Comparison of ENCODE assay signal across 8 cellular contexts in genomic region chr9:66153021-66153725, GRCh38.
DNase-seq lines count a peak whose midpoint lies in the region; ATAC-seq and TF ChIP-seq lines count a peak whose summit lies in the region.
"Not testable (repeated sequence)": the region's sequence is repeated elsewhere in the genome, so short reads cannot be mapped to it uniquely, and the experiment has no call there.

No MANE protein-coding gene starts in this region.

- not testable (repeated sequence) for H3K4me3 Mint-ChIP-seq in natural killer cell treated with Interleukin-12 subunit alpha and Interleukin-12 subunit beta and Interleukin-15 and Interleukin-18, amount 100 ng/mL, for 72 hours

- not testable (repeated sequence) for H3K36me3 ChIP-seq in SJCRH30

- H3K27me3 Mint-ChIP-seq in natural killer cell treated with Interleukin-12 subunit alpha and Interleukin-12 subunit beta and Interleukin-15 and Interleukin-18, amount 100 ng/mL, for 72 hours, result not testable (repeated sequence)

- TF ChIP-seq CTCF in fibroblast of villous mesenchyme (IDR thresholded peaks at IDR 0.05; ENCODE audit: insufficient read depth, low read depth, low read length), result peak; percentile 28

- DNase-seq in Daoy (ENCODE audit: low read depth), result peak; percentile 82
- peak; percentile 34 to 55 for DNase-seq in SJCRH30
- DNase-seq in activated naive CD4-positive, alpha-beta T cell treated with anti-CD3 and anti-CD28 coated beads, Interleukin-2, amount 50 U/mL, for 72 hours (ENCODE audit: low spot score in 2 of 2), result peak in 1 of 2 donors; percentile 47
- peak; percentile 51 for DNase-seq in fibroblast of villous mesenchyme (ENCODE audit: low read depth)
- not testable (repeated sequence) for DNase-seq in natural killer cell treated with Interleukin-12 subunit alpha and Interleukin-12 subunit beta and Interleukin-15 and Interleukin-18, amount 100 ng/mL, for 72 hours (ENCODE audit: low spot score)
- peak; percentile 64 for DNase-seq in stimulated activated CD8-positive, alpha-beta memory T cell treated with anti-CD3 and anti-CD28 coated beads, Interleukin-4, amount 100 ng/mL, for 48 hours

- H3K27ac ChIP-seq in SJCRH30, result not testable (repeated sequence)

- H3K4me1 Mint-ChIP-seq in natural killer cell treated with Interleukin-12 subunit alpha and Interleukin-12 subunit beta and Interleukin-15 and Interleukin-18, amount 100 ng/mL, for 72 hours (ENCODE audit: low read depth in 2 of 2), result not testable (repeated sequence)

- not testable (repeated sequence) for H3K9me3 Mint-ChIP-seq in activated naive CD4-positive, alpha-beta T cell treated with anti-CD3 and anti-CD28 coated beads, Interleukin-2, amount 50 U/mL, for 72 hours; natural killer cell treated with Interleukin-12 subunit alpha and Interleukin-12 subunit beta and Interleukin-15 and Interleukin-18, amount 100 ng/mL, for 72 hours

- not testable (repeated sequence) for H3K27ac Mint-ChIP-seq in activated naive CD4-positive, alpha-beta T cell treated with anti-CD3 and anti-CD28 coated beads, Interleukin-2, amount 50 U/mL, for 72 hours; natural killer cell treated with Interleukin-12 subunit alpha and Interleukin-12 subunit beta and Interleukin-15 and Interleukin-18, amount 100 ng/mL, for 72 hours

- H3K36me3 Mint-ChIP-seq in activated naive CD4-positive, alpha-beta T cell treated with anti-CD3 and anti-CD28 coated beads, Interleukin-2, amount 50 U/mL, for 72 hours; natural killer cell treated with Interleukin-12 subunit alpha and Interleukin-12 subunit beta and Interleukin-15 and Interleukin-18, amount 100 ng/mL, for 72 hours: not testable (repeated sequence)

- not testable (repeated sequence) for H3K27me3 ChIP-seq in SJCRH30

- not testable (repeated sequence) for H3K4me1 ChIP-seq in SJCRH30

- ATAC-seq in GM21381 (IDR thresholded peaks at IDR 0.05; ENCODE audit: unreplicated experiment), result peak; percentile 100
- ATAC-seq in HG03135 (IDR thresholded peaks at IDR 0.05; ENCODE audit: unreplicated experiment), result peak; percentile 99
- peak; percentile 88 to 100 for ATAC-seq in activated naive CD4-positive, alpha-beta T cell treated with anti-CD3 and anti-CD28 coated beads, Interleukin-2, amount 50 U/mL, for 72 hours
- peak; percentile 68 to 79 for ATAC-seq in natural killer cell treated with Interleukin-12 subunit alpha and Interleukin-12 subunit beta and Interleukin-15 and Interleukin-18, amount 100 ng/mL, for 72 hours

- not testable (repeated sequence) for H3K9me3 ChIP-seq in SJCRH30 (replicated peaks)

- H3K4me3 ChIP-seq in SJCRH30; fibroblast of villous mesenchyme (ENCODE audit: low read depth, low read length): not testable (repeated sequence)
